ENCODE assay signal across 8 cellular contexts in the genomic region with DNA sequence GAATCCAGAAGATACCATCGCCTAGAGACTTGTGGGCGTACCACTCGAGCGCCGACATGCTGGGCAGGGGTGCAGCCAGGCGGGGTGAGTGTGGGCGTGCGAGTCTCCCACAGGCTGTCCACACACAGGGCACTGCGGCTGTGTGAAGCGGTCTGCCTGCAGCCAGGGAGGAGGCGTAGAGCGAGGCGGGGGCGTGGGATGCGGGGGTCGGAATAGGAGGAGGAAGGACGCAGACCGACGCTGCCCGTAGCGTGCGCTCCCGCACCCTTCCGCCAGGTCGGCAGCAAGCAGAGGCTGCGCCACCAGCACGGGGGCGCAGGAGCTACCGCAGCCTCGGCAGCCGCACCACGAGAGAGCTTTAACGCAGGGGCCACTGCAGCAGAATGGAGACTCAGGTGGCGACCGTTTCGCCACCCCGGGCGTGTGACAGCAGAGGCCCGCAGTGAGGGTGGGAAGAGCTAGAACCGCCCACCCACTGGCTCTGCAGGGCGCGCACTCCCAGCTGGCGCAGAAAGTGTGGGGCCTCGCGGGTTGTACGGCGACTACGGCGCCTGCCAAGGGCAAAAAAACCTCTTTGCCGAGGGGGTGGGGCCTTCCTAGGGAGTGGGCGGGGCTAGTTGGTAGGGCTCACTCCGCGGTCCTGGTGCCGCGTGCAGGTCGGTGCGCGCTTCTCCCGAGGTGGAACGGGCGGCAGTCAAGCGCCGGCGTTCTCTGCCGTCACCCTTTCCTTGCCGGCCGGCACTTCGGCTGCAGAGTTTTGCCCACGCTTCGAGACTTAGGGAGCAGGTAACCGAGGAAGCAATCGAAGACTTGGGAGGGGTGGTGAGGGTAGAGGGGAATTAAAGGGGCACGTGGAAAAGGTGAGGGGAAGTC. TPM values are rescaled to one million over a fixed set of nuclear protein-coding genes. Genes with fewer than 3 reads are reported as not detected.
DNase-seq lines count a peak whose midpoint lies in the region; ATAC-seq and TF ChIP-seq lines count a peak whose summit lies in the region.

MBLAC2 (minus strand) TSS at position 537 of the 873 bp plus-strand sequence; CDS start at position 58, 479 bp downstream.
A gene with protein sequence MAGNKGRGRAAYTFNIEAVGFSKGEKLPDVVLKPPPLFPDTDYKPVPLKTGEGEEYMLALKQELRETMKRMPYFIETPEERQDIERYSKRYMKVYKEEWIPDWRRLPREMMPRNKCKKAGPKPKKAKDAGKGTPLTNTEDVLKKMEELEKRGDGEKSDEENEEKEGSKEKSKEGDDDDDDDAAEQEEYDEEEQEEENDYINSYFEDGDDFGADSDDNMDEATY (plus strand): TSS at position 630 of the 873 bp plus-strand sequence. CDS start 10,704 bp downstream, outside the sequence.

- H3K27ac ChIP-seq in cingulate gyrus (ENCODE audit: low read depth, low read length): peak within 1 kb of the TSS; percentile 86

- H3K4me1 Mint-ChIP-seq in activated CD4-positive, alpha-beta T cell treated with anti-CD3 and anti-CD28 coated beads for 36 hours: peaks cover 36% of the 10 kb centered on the region

- H3K4me3 Mint-ChIP-seq in activated CD4-positive, alpha-beta T cell treated with anti-CD3 and anti-CD28 coated beads for 36 hours: peak within 1 kb of the TSS; percentile 95

- H3K4me1 ChIP-seq in BE2C: no peaks in the 10 kb centered on the region

- DNase-seq in BE2C (peak; percentile 95), NCI-H510A (lab: John Stamatoyannopoulos, UW) (peak; percentile 67), left colon (peak; percentile 95 to 96)
- peak; percentile 97 for DNase-seq in activated CD4-positive, alpha-beta T cell treated with anti-CD3 and anti-CD28 coated beads for 36 hours
- peak; percentile 91 to 92 for DNase-seq in stimulated activated CD4-positive, alpha-beta T cell treated with anti-CD3 and anti-CD28 coated beads, Interleukin-1b, Interleukin-23, amount 100 ng/mL, for 4 hours (ENCODE audit: low read depth in 2 of 2)

- H3K27me3 Mint-ChIP-seq in activated CD4-positive, alpha-beta T cell treated with anti-CD3 and anti-CD28 coated beads for 36 hours: no peaks in the 10 kb centered on the region

- TF ChIP-seq CTCF in BE2C (IDR thresholded peaks at IDR 0.05; ENCODE audit: low read depth, low read length): peak; percentile 37

- no peaks in the 10 kb centered on the region for H3K36me3 ChIP-seq in BE2C

- no peaks in the 10 kb centered on the region for H3K27me3 ChIP-seq in BE2C

- H3K9me3 Mint-ChIP-seq in activated CD4-positive, alpha-beta T cell treated with anti-CD3 and anti-CD28 coated beads for 36 hours (ENCODE audit: low read depth): peaks cover 7% of the 10 kb centered on the region

- CTCF ChIA-PET in activated CD4-positive, alpha-beta T cell treated with anti-CD3 and anti-CD28 coated beads for 36 hours (lab: Charles Lee): interaction anchor here (0.6 to 3.2 kb wide), 7 partner anchors 8 to 1561 kb away, joined by 3 to 16 read pairs (median 3); partner anchors contain the start of gene CETN3

- peak; percentile 82 for TF ChIP-seq POLR2A in GM19099 (IDR thresholded peaks at IDR 0.05; ENCODE audit: extremely low read depth, insufficient read length, low read depth)

- H3K27ac Mint-ChIP-seq in activated CD4-positive, alpha-beta T cell treated with anti-CD3 and anti-CD28 coated beads for 36 hours: peak within 1 kb of the TSS; percentile 89

- peak within 1 kb of the TSS; percentile 86 for H3K4me3 ChIP-seq in BE2C (ENCODE audit: low read depth, low read length)

- ATAC-seq in HG03378 (IDR thresholded peaks at IDR 0.05; ENCODE audit: unreplicated experiment) (peak; percentile 83), left colon (peak; percentile 94)
- peak; percentile 91 for ATAC-seq in activated CD4-positive, alpha-beta T cell treated with anti-CD3 and anti-CD28 coated beads for 36 hours

- POLR2A ChIA-PET in activated CD4-positive, alpha-beta T cell treated with anti-CD3 and anti-CD28 coated beads for 36 hours (lab: Charles Lee): interaction anchor here (0.8 to 1.2 kb wide), 5 partner anchors 56 to 74 kb away, joined by 3 to 5 read pairs (median 3); partner anchors contain the start of gene CETN3

- intact Hi-C loops in activated CD4-positive, alpha-beta T cell treated with anti-CD3 and anti-CD28 coated beads for 36 hours (cut with DNase I, micrococcal nuclease): loop anchor here (1.0 to 5.0 kb wide), 4 partner anchors 34 to 908 kb away; partner anchors contain the start of genes CETN3 (in 2 of the 2), LYSMD3 (in 2 of the 2) and ARRDC3 (in 1 of the 2)
- intact Hi-C loops in left colon (cut with DNase I, micrococcal nuclease): loop anchor here in 1 of 2 donors (10.0 kb wide), 1 partner anchor 50 kb away; the partner anchor contains the start of gene LYSMD3

- peaks cover 31% of the 10 kb centered on the region for H3K36me3 Mint-ChIP-seq in activated CD4-positive, alpha-beta T cell treated with anti-CD3 and anti-CD28 coated beads for 36 hours (ENCODE audit: low read depth)

- H3K9me3 ChIP-seq in BE2C: no peaks in the 10 kb centered on the region

RNA-seq across cellular contexts. Expression of gene MBLAC2, which starts in this region (rescaled TPM):
- 8.4 TPM for polyA plus RNA-seq in BE2C (2012; ENCODE audit: insufficient read depth, insufficient read length, low read depth)
- 1 to 10 TPM; 4.6 to 5.1 TPM for total RNA-seq in activated CD4-positive, alpha-beta T cell treated with anti-CD3 and anti-CD28 coated beads for 36 hours
- total RNA-seq in left colon: 1 to 10 TPM; 4.1 to 4.5 TPM

RNA-seq across cellular contexts. Expression of the second gene that starts in this region (rescaled TPM):
- 1.8 TPM for polyA plus RNA-seq in BE2C (2012; ENCODE audit: insufficient read depth, insufficient read length, low read depth)
- total RNA-seq in activated CD4-positive, alpha-beta T cell treated with anti-CD3 and anti-CD28 coated beads for 36 hours: 10 to 100 TPM; 18.4 to 22.7 TPM
- 1 to 10 TPM; 1.3 to 1.4 TPM for total RNA-seq in left colon

Comparison
In these comparisons a context has a peak if more than half of its experiments do, and no peak if none do; other contexts are left out.
1. Peak in every context shown above with its lines: DNase-seq, ATAC-seq, H3K4me3 ChIP-seq and H3K27ac ChIP-seq.
2. RNA of the second gene that starts in this region (total RNA-seq): 18.4 to 22.7 TPM in activated CD4-positive, alpha-beta T cell treated with anti-CD3 and anti-CD28 coated beads for 36 hours; 1.3 to 1.4 TPM in left colon; every median in the first group is over 4 times any median in the second.